Comparison of ENCODE assay signal across 1 cellular context in the genomic region with DNA sequence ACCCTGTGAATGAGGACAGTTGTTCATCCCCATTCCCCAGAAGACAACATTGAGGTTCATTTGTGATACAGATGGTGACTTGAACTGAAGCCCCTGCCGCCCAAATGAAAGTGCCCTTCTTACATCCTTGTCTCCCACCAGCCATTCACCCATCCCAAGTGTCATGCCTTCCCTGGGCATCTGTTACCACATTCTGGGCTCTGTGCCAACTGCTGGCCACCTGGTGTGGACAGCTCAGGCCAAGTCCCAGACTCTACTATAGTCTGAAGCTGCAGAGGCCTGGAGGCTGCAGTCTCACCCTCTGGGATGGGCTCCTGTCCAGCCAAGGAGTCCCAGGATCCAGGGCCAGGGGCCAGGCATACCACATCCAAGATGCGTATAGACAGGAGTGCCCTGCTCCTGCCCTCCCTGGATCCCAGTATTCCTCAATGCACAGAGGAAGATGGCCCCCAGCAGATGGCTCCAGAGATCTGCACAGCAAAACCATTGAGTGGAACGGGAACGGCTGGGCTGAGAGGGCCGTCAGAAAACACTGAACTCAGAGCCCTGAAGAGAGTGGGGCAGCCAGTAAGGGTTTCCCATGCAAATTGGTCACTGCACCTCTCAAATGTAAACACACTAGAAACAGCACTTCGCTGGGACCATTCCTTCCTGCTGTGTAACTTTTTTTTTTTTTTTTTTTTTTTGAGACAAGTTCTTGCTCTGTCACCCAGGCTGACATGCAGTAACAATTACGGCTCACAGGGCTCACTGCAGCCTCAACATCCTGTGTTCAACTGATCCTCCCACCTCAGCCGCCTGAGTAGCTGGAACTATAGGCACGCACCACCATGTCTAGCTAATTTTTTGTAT.
A peak's percentile ranks its signal among the peaks of the same experiment; 100 is the strongest.
TF ChIP-seq lines count a peak whose summit lies in the region.

No MANE protein-coding gene starts in this region.

TF ChIP-seq in HepG2, 621 proteins besides CTCF, POLR2A, EP300 and RAD21 (continued from another document):
- TF ChIP-seq MAZ (IDR thresholded peaks at IDR 0.05; ENCODE audit: borderline replicate concordance, low read depth, low read length) (no peak), MAZ (CRISPR knock-in tag; IDR thresholded peaks at IDR 0.05; ENCODE audit: low read depth) (peak; percentile 56; the same call in 1 of the 2 replicates), REPIN1 (CRISPR knock-in tag; IDR thresholded peaks at IDR 0.05; ENCODE audit: borderline replicate concordance, low read depth) (0 out of 2 replicates have a peak, but pooled peaks have one; percentile 24), SMC3 (IDR thresholded peaks at IDR 0.05; ENCODE audit: low read length) (peak; percentile 94), ZBTB2 (CRISPR knock-in tag; IDR thresholded peaks at IDR 0.05; ENCODE audit: low read depth) (no peak), ZNF597 (CRISPR knock-in tag; IDR thresholded peaks at IDR 0.05) (no peak), SOX6 (IDR thresholded peaks at IDR 0.05) (no peak), SOX6 (CRISPR knock-in tag; IDR thresholded peaks at IDR 0.05) (no peak; the same call in 1 of the 2 replicates), ZKSCAN1 (IDR thresholded peaks at IDR 0.05; ENCODE audit: low read length) (no peak), ZNF362 (CRISPR knock-in tag; IDR thresholded peaks at IDR 0.05; ENCODE audit: borderline replicate concordance) (peak; percentile 86; the same call in 1 of the 2 replicates)
- TF ChIP-seq, protein P1, sequence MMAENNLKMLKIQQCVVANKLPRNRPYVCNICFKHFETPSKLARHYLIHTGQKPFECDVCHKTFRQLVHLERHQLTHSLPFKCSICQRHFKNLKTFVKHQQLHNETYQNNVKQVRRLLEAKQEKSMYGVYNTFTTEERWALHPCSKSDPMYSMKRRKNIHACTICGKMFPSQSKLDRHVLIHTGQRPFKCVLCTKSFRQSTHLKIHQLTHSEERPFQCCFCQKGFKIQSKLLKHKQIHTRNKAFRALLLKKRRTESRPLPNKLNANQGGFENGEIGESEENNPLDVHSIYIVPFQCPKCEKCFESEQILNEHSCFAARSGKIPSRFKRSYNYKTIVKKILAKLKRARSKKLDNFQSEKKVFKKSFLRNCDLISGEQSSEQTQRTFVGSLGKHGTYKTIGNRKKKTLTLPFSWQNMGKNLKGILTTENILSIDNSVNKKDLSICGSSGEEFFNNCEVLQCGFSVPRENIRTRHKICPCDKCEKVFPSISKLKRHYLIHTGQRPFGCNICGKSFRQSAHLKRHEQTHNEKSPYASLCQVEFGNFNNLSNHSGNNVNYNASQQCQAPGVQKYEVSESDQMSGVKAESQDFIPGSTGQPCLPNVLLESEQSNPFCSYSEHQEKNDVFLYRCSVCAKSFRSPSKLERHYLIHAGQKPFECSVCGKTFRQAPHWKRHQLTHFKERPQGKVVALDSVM (CRISPR knock-in tag; IDR thresholded peaks at IDR 0.05) = peak; percentile 81; the same call in 1 of the 2 replicates
